In genomic region chr7:44186736-44187135, GRCh38 we compare ENCODE assay signal across 26 cellular contexts. TPM values are rescaled to one million over a fixed set of nuclear protein-coding genes. Genes with fewer than 3 reads are reported as not detected.
"Had no signal": no experiment of that assay in that cellular context is flagged by ENCODE, and none has a peak within 500 bp of the region (broad histone marks: within the 10 kb centered on the region; RNA-seq: fewer than 3 reads in every experiment).

No MANE protein-coding gene starts in this region.

- H3K9me3 Mint-ChIP-seq: effector memory CD8-positive, alpha-beta T cell had no signal

- H3K27me3 ChIP-seq: colonic mucosa, thyroid gland had no signal

- H3K27ac Mint-ChIP-seq: activated naive CD4-positive, alpha-beta T cell treated with anti-CD3 and anti-CD28 coated beads for 36 hours; activated naive CD8-positive, alpha-beta T cell treated with anti-CD3 and anti-CD28 coated beads, Interleukin-2, amount 10 ng/mL, durations not matched to agents 7 days and 5 days; activated T-cell treated with anti-CD3 and anti-CD28 coated beads, Interleukin-2, amount 50 U/mL, for 72 hours; effector memory CD8-positive, alpha-beta T cell; T-helper 1 cell treated with Interleukin-12 subunit alpha and Interleukin-12 subunit beta and Interleukin-4 antibody, amounts not matched to agents 30 μg/mL and 1 μg/mL, for 36 hours; WTC11 had no signal

- H3K4me1 Mint-ChIP-seq: activated naive CD8-positive, alpha-beta T cell treated with anti-CD3 and anti-CD28 coated beads, Interleukin-2, amount 10 ng/mL, durations not matched to agents 7 days and 5 days; neural crest cell had no signal

- H3K4me1 ChIP-seq: colonic mucosa, gastroesophageal sphincter had no signal

- H3K4me3 ChIP-seq: colonic mucosa, dorsolateral prefrontal cortex, esophagus squamous epithelium, gastroesophageal sphincter, thyroid gland had no signal

- H3K4me3 Mint-ChIP-seq: activated naive CD4-positive, alpha-beta T cell treated with anti-CD3 and anti-CD28 coated beads for 36 hours; activated naive CD8-positive, alpha-beta T cell treated with anti-CD3 and anti-CD28 coated beads, Interleukin-2, amount 10 ng/mL, durations not matched to agents 7 days and 5 days; activated T-cell treated with anti-CD3 and anti-CD28 coated beads, Interleukin-2, amount 50 U/mL, for 72 hours; effector memory CD8-positive, alpha-beta T cell; neural crest cell; T-helper 1 cell treated with Interleukin-12 subunit alpha and Interleukin-12 subunit beta and Interleukin-4 antibody, amounts not matched to agents 30 μg/mL and 1 μg/mL, for 36 hours; WTC11 had no signal

- DNase-seq: activated effector memory CD4-positive, alpha-beta T cell treated with Interleukin-2 at 50 U/mL for 16 hours; activated naive CD4-positive, alpha-beta T cell treated with anti-CD3 and anti-CD28 coated beads for 36 hours; activated naive CD8-positive, alpha-beta T cell treated with anti-CD3 and anti-CD28 coated beads, Interleukin-2, amount 10 ng/mL, durations not matched to agents 7 days and 5 days; activated T-cell treated with anti-CD3 and anti-CD28 coated beads, Interleukin-2, amount 50 U/mL, for 72 hours; amygdala; colonic mucosa; dorsolateral prefrontal cortex; effector memory CD8-positive, alpha-beta T cell; esophagus squamous epithelium; hypothalamus; retina; stimulated activated CD4-positive, alpha-beta T cell treated with anti-CD3 and anti-CD28 coated beads, Interleukin-2, amount 100 ng/mL, for 48 hours; stimulated activated naive CD4-positive, alpha-beta T cell; T1000; thyroid gland had no signal

- H3K36me3 ChIP-seq: colonic mucosa, esophagus squamous epithelium, gastroesophageal sphincter, thyroid gland had no signal

- ATAC-seq: activated T-cell treated with anti-CD3 and anti-CD28 coated beads, Interleukin-2, amount 50 U/mL, for 72 hours; effector memory CD8-positive, alpha-beta T cell; gastroesophageal sphincter; WTC11 had no signal

- H3K9me3 ChIP-seq: colonic mucosa, thyroid gland had no signal

RNA-seq across cellular contexts. Expression of gene MYL7, which starts 45.6 kb away (rescaled TPM):
- total RNA-seq: activated CD8-positive, alpha-beta memory T cell treated with anti-CD3 and anti-CD28 coated beads for 36 hours; activated naive CD4-positive, alpha-beta T cell treated with anti-CD3 and anti-CD28 coated beads for 36 hours; activated naive CD8-positive, alpha-beta T cell treated with anti-CD3 and anti-CD28 coated beads, Interleukin-2, amount 10 ng/mL, durations not matched to agents 7 days and 5 days; activated T-cell treated with anti-CD3 and anti-CD28 coated beads, Interleukin-2, amount 50 U/mL, for 72 hours; bronchial epithelial cell; esophagus squamous epithelium; gastroesophageal sphincter; liver; mononuclear cell; myocyte; neural crest cell; omental fat pad; subcutaneous adipose tissue; thyroid gland had no signal
